In genomic region chr5:142667808-142668207, GRCh38 we compare ENCODE assay signal across 24 cellular contexts. TPM values are rescaled to one million over a fixed set of nuclear protein-coding genes. Genes with fewer than 3 reads are reported as not detected.
"Had no signal": no experiment of that assay in that cellular context is flagged by ENCODE, and none has a peak within 500 bp of the region (broad histone marks: within the 10 kb centered on the region; RNA-seq: fewer than 3 reads in every experiment).

No MANE protein-coding gene starts in this region.

- H3K27ac ChIP-seq: tibial artery had no signal

- DNase-seq: activated CD4-positive, alpha-beta T cell treated with anti-CD3 and anti-CD28 coated beads, Interleukin-2, amount 50 U/mL, for 4 hours; activated CD8-positive, alpha-beta memory T cell treated with anti-CD3 and anti-CD28 coated beads for 24 hours; activated CD8-positive, alpha-beta memory T cell treated with anti-CD3 and anti-CD28 coated beads, Interleukin-2, amount 50 U/mL, for 48 hours; activated naive CD4-positive, alpha-beta T cell treated with Interleukin-2 at 50 U/mL for 16 hours; activated naive CD8-positive, alpha-beta T cell treated with anti-CD3 and anti-CD28 coated beads for 36 hours; activated T-cell treated with anti-CD3 and anti-CD28 coated beads, Interleukin-2, amount 50 U/mL, for 48 hours; cerebellar nuclear complex; glutamatergic neuron; hippocampal formation; left cardiac atrium; naive B cell; posterior cingulate gyrus; stimulated activated CD4-positive, alpha-beta T cell treated with anti-CD3 and anti-CD28 coated beads, Interleukin-2, amount 100 ng/mL, for 24 hours; stimulated activated naive CD8-positive, alpha-beta T cell treated with anti-CD3 and anti-CD28 coated beads, Interleukin-15, amount 100 ng/mL, for 72 hours; T-helper 1 cell; tibial artery had no signal

- H3K4me3 ChIP-seq: coronary artery, tibial artery had no signal

- FAIRE-seq: astrocyte, frontal cortex, small intestine had no signal

- H3K9me3 Mint-ChIP-seq: activated naive CD8-positive, alpha-beta T cell treated with anti-CD3 and anti-CD28 coated beads for 36 hours; stimulated activated effector memory CD8-positive, alpha-beta T cell treated with anti-CD3 and anti-CD28 coated beads, Interleukin-12 subunit alpha, Interleukin-12 subunit beta, amount 100 ng/mL, for 72 hours; stimulated activated naive CD8-positive, alpha-beta T cell treated with anti-CD3 and anti-CD28 coated beads, Interleukin-15, amount 100 ng/mL, for 72 hours had no signal

- H3K36me3 ChIP-seq: tibial artery had no signal

- H3K4me1 Mint-ChIP-seq: activated naive CD8-positive, alpha-beta T cell treated with anti-CD3 and anti-CD28 coated beads for 36 hours; naive B cell; stimulated activated effector memory CD8-positive, alpha-beta T cell treated with anti-CD3 and anti-CD28 coated beads, Interleukin-12 subunit alpha, Interleukin-12 subunit beta, amount 100 ng/mL, for 72 hours; stimulated activated naive CD8-positive, alpha-beta T cell treated with anti-CD3 and anti-CD28 coated beads, Interleukin-15, amount 100 ng/mL, for 72 hours had no signal

- H3K27ac Mint-ChIP-seq: activated naive CD8-positive, alpha-beta T cell treated with anti-CD3 and anti-CD28 coated beads for 36 hours; naive B cell; stimulated activated effector memory CD8-positive, alpha-beta T cell treated with anti-CD3 and anti-CD28 coated beads, Interleukin-12 subunit alpha, Interleukin-12 subunit beta, amount 100 ng/mL, for 72 hours; stimulated activated naive CD8-positive, alpha-beta T cell treated with anti-CD3 and anti-CD28 coated beads, Interleukin-15, amount 100 ng/mL, for 72 hours had no signal

- ATAC-seq: left cardiac atrium; sciatic nerve; stimulated activated effector memory CD8-positive, alpha-beta T cell treated with anti-CD3 and anti-CD28 coated beads, Interleukin-12 subunit alpha, Interleukin-12 subunit beta, amount 100 ng/mL, for 72 hours; stimulated activated naive CD8-positive, alpha-beta T cell treated with anti-CD3 and anti-CD28 coated beads, Interleukin-15, amount 100 ng/mL, for 72 hours had no signal

- H3K4me3 Mint-ChIP-seq: activated naive CD8-positive, alpha-beta T cell treated with anti-CD3 and anti-CD28 coated beads for 36 hours; naive B cell; stimulated activated effector memory CD8-positive, alpha-beta T cell treated with anti-CD3 and anti-CD28 coated beads, Interleukin-12 subunit alpha, Interleukin-12 subunit beta, amount 100 ng/mL, for 72 hours; stimulated activated naive CD8-positive, alpha-beta T cell treated with anti-CD3 and anti-CD28 coated beads, Interleukin-15, amount 100 ng/mL, for 72 hours had no signal

- H3K27me3 ChIP-seq: tibial artery had no signal

- H3K36me3 Mint-ChIP-seq: activated naive CD8-positive, alpha-beta T cell treated with anti-CD3 and anti-CD28 coated beads for 36 hours; naive B cell; stimulated activated effector memory CD8-positive, alpha-beta T cell treated with anti-CD3 and anti-CD28 coated beads, Interleukin-12 subunit alpha, Interleukin-12 subunit beta, amount 100 ng/mL, for 72 hours had no signal

- H3K27me3 Mint-ChIP-seq: activated naive CD8-positive, alpha-beta T cell treated with anti-CD3 and anti-CD28 coated beads for 36 hours; stimulated activated naive CD8-positive, alpha-beta T cell treated with anti-CD3 and anti-CD28 coated beads, Interleukin-15, amount 100 ng/mL, for 72 hours had no signal

- H3K9me3 ChIP-seq: tibial artery had no signal

RNA-seq across cellular contexts. Expression of gene FGF1, which starts 18.1 kb away (rescaled TPM):
- total RNA-seq: activated naive CD8-positive, alpha-beta T cell treated with anti-CD3 and anti-CD28 coated beads for 36 hours; ureter had no signal
- polyA plus RNA-seq: neural cell had no signal
